In the genomic region with DNA sequence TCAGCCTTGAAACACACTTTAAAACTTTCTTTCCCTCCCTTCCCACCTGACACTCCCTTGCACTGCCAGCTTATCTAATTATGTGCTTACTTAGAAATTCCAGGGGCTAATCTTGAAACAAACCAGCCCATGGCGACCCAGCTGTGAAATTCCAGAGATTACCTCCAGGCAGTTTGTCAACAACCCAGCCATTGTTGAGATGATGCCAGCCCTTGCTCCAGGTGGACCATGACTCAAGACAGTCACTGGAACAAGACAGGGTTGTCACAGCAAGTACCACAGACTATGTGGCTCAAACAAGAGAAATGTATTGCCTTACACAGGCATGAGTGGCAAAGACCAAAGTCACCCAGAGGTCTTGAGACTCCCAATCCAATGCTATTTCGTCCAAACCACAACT, we compare ENCODE assay signal across 20 cellular contexts. TPM values are rescaled to one million over a fixed set of nuclear protein-coding genes. Genes with fewer than 3 reads are reported as not detected.
DNase-seq lines count a peak whose midpoint lies in the region; ATAC-seq and TF ChIP-seq lines count a peak whose summit lies in the region.
"Had no signal": no experiment of that assay in that cellular context is flagged by ENCODE, and none has a peak within 500 bp of the region (broad histone marks: within the 10 kb centered on the region; RNA-seq: fewer than 3 reads in every experiment).

No MANE protein-coding gene starts in this region.

- H3K27ac Mint-ChIP-seq in mesothelial cell of epicardium: peak overlapping the region; percentile 83
- H3K27ac Mint-ChIP-seq: activated naive CD8-positive, alpha-beta T cell treated with anti-CD3 and anti-CD28 coated beads, Interleukin-2, amount 50 U/mL, for 24 hours had no signal

- H3K4me3 Mint-ChIP-seq in mesothelial cell of epicardium: no peak overlapping the region
- H3K4me3 Mint-ChIP-seq: activated naive CD8-positive, alpha-beta T cell treated with anti-CD3 and anti-CD28 coated beads, Interleukin-2, amount 50 U/mL, for 24 hours had no signal

- CTCF ChIA-PET in GM10248 (lab: Yijun Ruan, JAX): interaction anchor here (1.3 to 5.5 kb wide), 3 partner anchors 9 to 17 kb away, joined by 3 to 46 read pairs (median 3); partner anchors contain the start of gene FYB2

- POLR2A ChIA-PET in GM10248 (lab: Yijun Ruan, JAX): no interaction called here

- peaks cover 6% of the 10 kb centered on the region for H3K9me3 Mint-ChIP-seq in mesothelial cell of epicardium
- H3K9me3 Mint-ChIP-seq: activated naive CD8-positive, alpha-beta T cell treated with anti-CD3 and anti-CD28 coated beads, Interleukin-2, amount 50 U/mL, for 24 hours had no signal

- ATAC-seq in foreskin keratinocyte (peak; percentile 39), left lung (no peak)
- ATAC-seq: activated naive CD8-positive, alpha-beta T cell treated with anti-CD3 and anti-CD28 coated beads, Interleukin-2, amount 50 U/mL, for 24 hours had no signal

- no peak for TF ChIP-seq CTCF in cardiac muscle cell (IDR thresholded peaks at IDR 0.05; ENCODE audit: low read depth, low read length)
- TF ChIP-seq CTCF in right atrium auricular region (IDR thresholded peaks at IDR 0.05): no peak
- TF ChIP-seq CTCF in foreskin keratinocyte (conservative IDR thresholded peaks at IDR 0.05): no peak
- TF ChIP-seq CTCF in mesothelial cell of epicardium (IDR thresholded peaks at IDR 0.05; ENCODE audit: unreplicated experiment): no peak
- no peak for TF ChIP-seq CTCF in left lung (IDR thresholded peaks at IDR 0.05)
- TF ChIP-seq CTCF in GM10248 (IDR thresholded peaks at IDR 0.05; ENCODE audit: control extremely low read depth, extremely low read depth, low read depth, missing control alignments): no peak

- H3K4me1 ChIP-seq in cardiac muscle cell (ENCODE audit: low read depth): peaks cover 22% of the 10 kb centered on the region
- H3K4me1 ChIP-seq in right atrium auricular region: peaks cover 0 to 7% of the 10 kb centered on the region in 2 donors
- no peaks in the 10 kb centered on the region for H3K4me1 ChIP-seq in foreskin keratinocyte
- no peaks in the 10 kb centered on the region for H3K4me1 ChIP-seq in left lung
- H3K4me1 ChIP-seq: BLaER1, sigmoid colon had no signal

- H3K27me3 ChIP-seq in cardiac muscle cell (no peaks in the 10 kb centered on the region), right atrium auricular region (no peaks in the 10 kb centered on the region), foreskin keratinocyte (peaks cover 21% of the 10 kb centered on the region), left lung (no peaks in the 10 kb centered on the region)
- H3K27me3 ChIP-seq: BLaER1, sigmoid colon, transverse colon had no signal

- H3K27ac ChIP-seq in cardiac muscle cell: peak overlapping the region; percentile 65
- peak overlapping the region in 1 of 2 donors; percentile 39 for H3K27ac ChIP-seq in right atrium auricular region
- H3K27ac ChIP-seq in foreskin keratinocyte: no peak overlapping the region
- no peak overlapping the region for H3K27ac ChIP-seq in left lung
- H3K27ac ChIP-seq: BLaER1, sigmoid colon, transverse colon had no signal

- peaks cover 19% of the 10 kb centered on the region for H3K4me1 Mint-ChIP-seq in mesothelial cell of epicardium
- H3K4me1 Mint-ChIP-seq: activated naive CD8-positive, alpha-beta T cell treated with anti-CD3 and anti-CD28 coated beads, Interleukin-2, amount 50 U/mL, for 24 hours had no signal

- no peaks in the 10 kb centered on the region for H3K36me3 ChIP-seq in cardiac muscle cell
- H3K36me3 ChIP-seq in right atrium auricular region: no peaks in the 10 kb centered on the region
- no peaks in the 10 kb centered on the region for H3K36me3 ChIP-seq in left lung
- H3K36me3 ChIP-seq: BLaER1, sigmoid colon, transverse colon had no signal

- no peaks in the 10 kb centered on the region for H3K36me3 Mint-ChIP-seq in mesothelial cell of epicardium

- DNase-seq in cardiac muscle cell (ENCODE audit: low read depth in 1 of 2, low spot score in 1 of 2): peak in 1 of 2 donors; percentile 65
- no peak for DNase-seq in right atrium auricular region (ENCODE audit: low spot score)
- no peak for DNase-seq in foreskin keratinocyte
- no peak for DNase-seq in mesothelial cell of epicardium (ENCODE audit: low spot score in 2 of 2, unreplicated experiment in 2 of 2)
- DNase-seq in DMS114 treated with DMSO at 0.1 percent for 48 hours (lab: John Stamatoyannopoulos, UW; ENCODE audit: unreplicated experiment): no peak
- no peak for DNase-seq in left lung
- DNase-seq in activated T-cell treated with anti-CD3 and anti-CD28 coated beads for 4 hours: no peak
- DNase-seq in GM10248 (ENCODE audit: extremely low spot score): no peak
- DNase-seq: activated CD4-positive, alpha-beta T cell treated with anti-CD3 and anti-CD28 coated beads for 48 hours; activated naive CD8-positive, alpha-beta T cell treated with anti-CD3 and anti-CD28 coated beads, Interleukin-2, amount 50 U/mL, for 24 hours; dermis blood vessel endothelial cell; foreskin melanocyte; NCI-H1092; NCI-H2029 treated with DMSO at 0.1 percent for 48 hours; NCI-H510A; SHP77; sigmoid colon; stimulated activated naive CD4-positive, alpha-beta T cell; transverse colon had no signal

- no peaks in the 10 kb centered on the region for H3K27me3 Mint-ChIP-seq in mesothelial cell of epicardium (ENCODE audit: low read depth)

- H3K9me3 ChIP-seq in cardiac muscle cell (ENCODE audit: low read depth) (no peaks in the 10 kb centered on the region), right atrium auricular region (peaks cover 0 to 8% of the 10 kb centered on the region in 2 donors), left lung (no peaks in the 10 kb centered on the region)
- H3K9me3 ChIP-seq: transverse colon had no signal

- intact Hi-C loops in left lung (cut with DNase I): no loop called here

- H3K4me3 ChIP-seq in cardiac muscle cell (no peak overlapping the region), right atrium auricular region (no peak overlapping the region), left lung (no peak overlapping the region)
- H3K4me3 ChIP-seq: BLaER1, sigmoid colon, transverse colon had no signal

RNA-seq across cellular contexts. Expression of gene FYB2, which starts 7.9 kb away (rescaled TPM):
- total RNA-seq in cardiac muscle cell: 0.14 and 0.48 TPM in 2 replicates
- 0.45 and 1.3 TPM in 2 replicates for polyA plus RNA-seq in cardiac muscle cell
- under 1 TPM; 0.39 to 0.70 TPM for total RNA-seq in right atrium auricular region
- not detected in 2 replicates for total RNA-seq in foreskin keratinocyte
- polyA plus RNA-seq in foreskin keratinocyte: not detected in 2 replicates
- 0.34 to 0.45 TPM (median 0.40 TPM) in 3 replicates for total RNA-seq in mesothelial cell of epicardium
- 1 to 10 TPM in 1 of 2 donors, under 1 TPM in 1; 0.87 to 1.2 TPM for total RNA-seq in left lung
- total RNA-seq: dermis blood vessel endothelial cell, sigmoid colon had no signal

RNA-seq across cellular contexts. Expression of gene C8A, which starts 43.3 kb away (rescaled TPM):
- total RNA-seq in cardiac muscle cell (not detected in 2 replicates), right atrium auricular region (not detected), foreskin keratinocyte (not detected in 2 replicates), mesothelial cell of epicardium (not detected in 3 replicates), left lung (not detected)
- polyA plus RNA-seq in cardiac muscle cell (not detected in 2 replicates), foreskin keratinocyte (not detected in 2 replicates)
- total RNA-seq: dermis blood vessel endothelial cell, sigmoid colon, transverse colon had no signal
- polyA plus RNA-seq: sigmoid colon had no signal
